Comparison of ENCODE assay signal across 18 cellular contexts in genomic region chr2:165390875-165391274, GRCh38.
A peak's percentile ranks its signal among the peaks of the same experiment; 100 is the strongest.
DNase-seq lines count a peak whose midpoint lies in the region; ATAC-seq and TF ChIP-seq lines count a peak whose summit lies in the region.
"Had no signal": no experiment of that assay in that cellular context is flagged by ENCODE, and none has a peak within 500 bp of the region (broad histone marks: within the 10 kb centered on the region; RNA-seq: fewer than 3 reads in every experiment).

No MANE protein-coding gene starts in this region.

- H3K27me3 ChIP-seq in tibial artery (no peaks in the 10 kb centered on the region), upper lobe of left lung (no peaks in the 10 kb centered on the region)
- H3K27me3 ChIP-seq: BLaER1, Peyer's patch had no signal

- no peak for TF ChIP-seq POLR2A in upper lobe of left lung (IDR thresholded peaks at IDR 0.05)

- intact Hi-C loops in tibial artery (cut with DNase I; ENCODE audit: low total_unique reads), result no loop called here

- TF ChIP-seq EP300 in upper lobe of left lung (IDR thresholded peaks at IDR 0.05), result no peak

- no peak overlapping the region for H3K4me3 ChIP-seq in tibial artery
- H3K4me3 ChIP-seq in upper lobe of left lung, result no peak overlapping the region
- H3K4me3 ChIP-seq: BLaER1, Peyer's patch had no signal

- no peaks in the 10 kb centered on the region for H3K9me3 ChIP-seq in tibial artery
- H3K9me3 ChIP-seq in upper lobe of left lung, result no peaks in the 10 kb centered on the region
- H3K9me3 ChIP-seq: BLaER1, Peyer's patch had no signal

- H3K36me3 ChIP-seq in tibial artery, result no peaks in the 10 kb centered on the region
- no peaks in the 10 kb centered on the region for H3K36me3 ChIP-seq in upper lobe of left lung
- H3K36me3 ChIP-seq: BLaER1, Peyer's patch had no signal

- H3K4me1 ChIP-seq in tibial artery, result no peaks in the 10 kb centered on the region
- no peaks in the 10 kb centered on the region for H3K4me1 ChIP-seq in upper lobe of left lung
- H3K4me1 ChIP-seq: BLaER1, Peyer's patch had no signal

- DNase-seq in NCI-H1092 treated with DMSO at 0.1 percent for 48 hours (lab: John Stamatoyannopoulos, UW) (peak; percentile 24), NCI-H1092 (lab: John Stamatoyannopoulos, UW) (no peak), DMS153 treated with DMSO at 0.1 percent for 48 hours (lab: John Stamatoyannopoulos, UW; ENCODE audit: unreplicated experiment) (peak; percentile 34), NCI-H1930 (lab: John Stamatoyannopoulos, UW) (peak; percentile 67 to 80), NCI-H774 (lab: John Stamatoyannopoulos, UW) (peak; percentile 23), glomerular visceral epithelial cell (ENCODE audit: extremely low spot score) (no peak), tibial artery (no peak), upper lobe of left lung (no peak)
- DNase-seq: CD8-positive, alpha-beta memory T cell; H9; IMR-90; Kasumi-1; NCI-H187 treated with DMSO at 0.1 percent for 48 hours; NCI-H69; Peyer's patch; Right ventricle myocardium superior had no signal

- H3K27ac ChIP-seq in tibial artery (no peak overlapping the region), upper lobe of left lung (no peak overlapping the region)
- H3K27ac ChIP-seq: 22Rv1, BLaER1, Peyer's patch had no signal

- no peak for ATAC-seq in upper lobe of left lung (ENCODE audit: low FRiP score in 2 of 2)

- no peak for TF ChIP-seq CTCF in tibial artery (IDR thresholded peaks at IDR 0.05)
- no peak for TF ChIP-seq CTCF in upper lobe of left lung (IDR thresholded peaks at IDR 0.05)

Comparison
In these comparisons a context has a peak if more than half of its experiments do, and no peak if none do; other contexts are left out.
1. DNase-seq: peak in NCI-H1092 treated with DMSO at 0.1 percent for 48 hours (single experiment), DMS153 treated with DMSO at 0.1 percent for 48 hours (single experiment), NCI-H1930 (2 of 2) and NCI-H774 (single experiment); none in NCI-H1092 (single experiment), glomerular visceral epithelial cell (single experiment), tibial artery (0 of 2) and upper lobe of left lung (0 of 2).